Comparison of ENCODE assay signal across 8 cellular contexts in the genomic region with DNA sequence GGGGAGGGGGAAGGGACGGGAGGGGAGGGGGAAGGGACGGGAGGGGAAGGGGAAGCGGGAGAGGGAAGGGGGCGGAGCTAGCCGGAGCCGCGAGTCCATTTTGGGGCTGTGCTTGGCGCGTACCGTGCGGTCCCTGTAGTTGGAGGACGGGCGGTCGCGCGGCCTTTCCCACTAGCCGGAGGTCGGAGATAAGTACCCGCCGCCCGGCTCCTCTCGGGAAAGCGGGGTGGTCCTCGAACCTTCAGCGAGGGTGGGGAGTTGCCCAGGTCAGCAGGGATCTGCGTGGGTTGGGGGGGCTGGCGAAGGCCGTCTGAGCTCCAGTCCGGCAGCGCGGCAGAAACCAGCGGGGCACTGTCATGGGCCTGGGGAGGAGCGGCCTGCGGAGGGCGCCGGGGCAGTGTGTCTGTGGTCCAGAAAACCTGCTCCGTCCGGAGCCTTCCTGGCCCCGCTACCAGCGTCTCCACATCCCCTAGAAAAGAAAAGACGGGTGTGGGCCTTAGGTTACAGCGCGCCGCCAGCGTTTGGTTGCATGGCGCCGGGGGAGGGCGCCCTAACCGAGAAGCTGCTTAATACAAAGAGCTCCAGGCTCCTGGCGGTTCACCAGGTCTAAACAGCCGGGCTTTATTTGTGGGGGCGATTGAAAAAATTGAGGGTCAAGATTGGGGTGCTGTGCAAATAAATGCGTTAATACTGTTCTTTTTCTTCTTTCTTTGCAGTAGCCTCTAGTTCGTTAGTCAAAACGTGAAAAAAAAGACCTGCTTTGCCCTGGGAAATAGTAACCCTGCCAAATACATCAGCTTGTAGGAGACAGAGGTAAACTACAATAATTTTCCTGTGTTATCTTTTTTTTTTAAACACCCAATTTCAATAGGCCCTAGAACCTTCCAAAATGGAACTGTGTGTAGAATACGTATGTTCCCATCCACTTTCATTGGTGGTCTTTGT. TPM values are rescaled to one million over a fixed set of nuclear protein-coding genes. Genes with fewer than 3 reads are reported as not detected.
DNase-seq lines count a peak whose midpoint lies in the region; ATAC-seq and TF ChIP-seq lines count a peak whose summit lies in the region.

TRIM13 (plus strand) TSS at position 92 of the 945 bp plus-strand sequence. CDS start 14,899 bp downstream, outside the sequence.

- H3K9ac ChIP-seq in HUES6 (ENCODE audit: low read length) (peak within 1 kb of the TSS; percentile 97), PC-3 (ENCODE audit: low read length) (peak within 1 kb of the TSS; percentile 97), mucosa of stomach (ENCODE audit: low read length) (peak within 1 kb of the TSS; percentile 94)

- TF ChIP-seq CTCF in PC-3 (conservative IDR thresholded peaks at IDR 0.05; ENCODE audit: low read depth, low read length) (peak; percentile 77), epithelial cell of proximal tubule (conservative IDR thresholded peaks at IDR 0.05; ENCODE audit: low read depth, low read length) (peak; percentile 79)

- H3K4me3 ChIP-seq in HUES6 (ENCODE audit: low read depth, low read length) = peak within 1 kb of the TSS; percentile 93
- H3K4me3 ChIP-seq in PC-3 (ENCODE audit: low read length) = peak within 1 kb of the TSS; percentile 95
- H3K4me3 ChIP-seq in epithelial cell of proximal tubule (ENCODE audit: low read depth, low read length) = peak within 1 kb of the TSS; percentile 91
- H3K4me3 ChIP-seq in mucosa of stomach (ENCODE audit: low read length) = peak within 1 kb of the TSS; percentile 72

- H3K9me2 ChIP-seq in PC-3 (replicated peaks; ENCODE audit: low read length) = no peaks in the 10 kb centered on the region

- intact Hi-C loops in PC-3 (cut with micrococcal nuclease) = loop anchor here (1.0 to 5.0 kb wide), 3 partner anchors 85 to 915 kb away; no protein-coding TSS in a partner anchor

- H4K20me1 ChIP-seq in PC-3 (ENCODE audit: low read length) = peaks cover 8% of the 10 kb centered on the region

- peak within 1 kb of the TSS; percentile 95 for H2AFZ ChIP-seq in PC-3 (ENCODE audit: low read length)

- BruUV-seq in PC-3 (replicated peaks; lab: Mats Ljungman, UMichigan) = TSS peak; percentile 57

- H3K27ac ChIP-seq in HUES6 (ENCODE audit: low read depth, low read length) = peak within 1 kb of the TSS; percentile 97
- peak within 1 kb of the TSS; percentile 89 for H3K27ac ChIP-seq in PC-3 (ENCODE audit: low read length)

- DNase-seq in DMS 273 treated with DMSO at 0.1 percent for 48 hours (lab: John Stamatoyannopoulos, UW) (peak; percentile 40), PC-3 (peak; percentile 79), epithelial cell of proximal tubule (ENCODE audit: low read depth) (peak; percentile 46)
- DNase-seq in activated T-cell treated with anti-CD3 and anti-CD28 coated beads, Interleukin-2, amount 50 U/mL, for 1 hour = peak; percentile 87
- DNase-seq in stimulated activated CD8-positive, alpha-beta memory T cell treated with anti-CD3 and anti-CD28 coated beads, Interleukin-7, amount 100 ng/mL, for 1 hour (ENCODE audit: low read depth in 2 of 2) = peak; percentile 55 to 66

- H3K27me3 ChIP-seq in HUES6 (ENCODE audit: control insufficient read depth, insufficient read depth, low read length) (peaks cover 9% of the 10 kb centered on the region; the same call in 1 of the 2 replicates), PC-3 (ENCODE audit: low read length) (no peaks in the 10 kb centered on the region), mucosa of stomach (ENCODE audit: control insufficient read depth, insufficient read depth, low read length) (no peaks in the 10 kb centered on the region)

- CTCF ChIA-PET in PC-3 (lab: Charles Lee) = interaction anchor here (0.5 to 1.5 kb wide), 13 partner anchors 17 to 915 kb away, joined by 3 to 15 read pairs (median 4); partner anchors contain the start of gene SPRYD7

- H3K9me3 ChIP-seq in HUES6 (ENCODE audit: control insufficient read depth, insufficient read depth, low read depth, low read length) (no peaks in the 10 kb centered on the region), PC-3 (ENCODE audit: low read length) (no peaks in the 10 kb centered on the region), mucosa of stomach (ENCODE audit: control insufficient read depth, low read length) (no peaks in the 10 kb centered on the region)

- H3F3A ChIP-seq in PC-3 (ENCODE audit: low read length, unreplicated experiment) = no peaks in the 10 kb centered on the region

- H3K4me2 ChIP-seq in PC-3 (ENCODE audit: low read length) = peak within 1 kb of the TSS; percentile 89

- H3K4me1 ChIP-seq in HUES6 (ENCODE audit: control insufficient read depth, insufficient read depth, low read length) (peaks cover 17% of the 10 kb centered on the region), PC-3 (ENCODE audit: insufficient read depth, low read length) (peaks cover 23% of the 10 kb centered on the region), mucosa of stomach (ENCODE audit: control insufficient read depth, insufficient read depth, low read length) (peaks cover 18% of the 10 kb centered on the region)

- peaks cover 34% of the 10 kb centered on the region for H3K79me2 ChIP-seq in PC-3 (ENCODE audit: low read length)

- POLR2A ChIA-PET in PC-3 (lab: Charles Lee; ENCODE audit: unreplicated experiment) = interaction anchor here (0.5 to 0.7 kb wide), 6 partner anchors 18 to 129 kb away, joined by 3 to 21 read pairs (median 6); no protein-coding TSS in a partner anchor

- peaks cover 25% of the 10 kb centered on the region for H3K36me3 ChIP-seq in HUES6 (ENCODE audit: control insufficient read depth, insufficient read depth, low read length)
- H3K36me3 ChIP-seq in PC-3 (ENCODE audit: low read depth, low read length) = peaks cover 4% of the 10 kb centered on the region; the same call in 1 of the 2 replicates
- H3K36me3 ChIP-seq in mucosa of stomach (ENCODE audit: control insufficient read depth, insufficient read depth, low read length) = no peaks in the 10 kb centered on the region

- peak; percentile 72 for ATAC-seq in GM21423 (IDR thresholded peaks at IDR 0.05; ENCODE audit: unreplicated experiment)
- peak; percentile 80 for ATAC-seq in PC-3

RNA-seq across cellular contexts. Expression of gene TRIM13, which starts in this region (rescaled TPM):
- 6.7 and 13.7 TPM in 2 replicates for total RNA-seq in PC-3 (2014; rRNA removed)
- 12.2 and 13.2 TPM in 2 replicates for total RNA-seq in epithelial cell of proximal tubule

Comparison
In these comparisons a context has a peak if more than half of its experiments do, and no peak if none do; other contexts are left out.
1. Peak in every context shown above with its lines: DNase-seq, ATAC-seq, H3K4me3 ChIP-seq and H3K27ac ChIP-seq.